In genomic region chrX:49053223-49054072, GRCh38 we compare ENCODE assay signal across 8 cellular contexts. TPM values are rescaled to one million over a fixed set of nuclear protein-coding genes. Genes with fewer than 3 reads are reported as not detected.
DNase-seq lines count a peak whose midpoint lies in the region; ATAC-seq and TF ChIP-seq lines count a peak whose summit lies in the region.

No MANE protein-coding gene starts in this region.

- H3K4me3 ChIP-seq in dorsolateral prefrontal cortex = peak overlapping the region; percentile 34 to 71 (median 57)

- no peak for ATAC-seq in HG02840 (IDR thresholded peaks at IDR 0.05; ENCODE audit: low FRiP score, unreplicated experiment)

- DNase-seq in SIG-M5 treated with dmso at 0.1 percent for 504 hours (lab: John Stamatoyannopoulos, UW; ENCODE audit: unreplicated experiment) (peak; percentile 19), SIG-M5 (lab: John Stamatoyannopoulos, UW) (no peak), NCI-H2107 treated with DMSO at 0.1 percent for 48 hours (lab: John Stamatoyannopoulos, UW; ENCODE audit: unreplicated experiment) (peak; percentile 71), dorsolateral prefrontal cortex (peak in 4 of 10 donors; percentile 23 to 61 (median 58)), lung microvascular endothelial cell (ENCODE audit: low read depth in 2 of 2) (peak; percentile 38 to 59)
- peak; percentile 54 for DNase-seq in activated CD4-positive, alpha-beta T cell treated with anti-CD3 and anti-CD28 coated beads, Interleukin-2, amount 50 U/mL, for 1 hour
- peak; percentile 24 for DNase-seq in stimulated activated CD8-positive, alpha-beta memory T cell treated with anti-CD3 and anti-CD28 coated beads, Interleukin-15, amount 100 ng/mL, for 1 hour (ENCODE audit: low read depth)

- peak overlapping the region in 49 of 59 donors; percentile 21 to 87 (median 69) for H3K27ac ChIP-seq in dorsolateral prefrontal cortex

- no peak for TF ChIP-seq CTCF in dorsolateral prefrontal cortex (IDR thresholded peaks at IDR 0.05 in 54 of 56, conservative IDR thresholded peaks at IDR 0.05 in 2 of 56; ENCODE audit: low read depth in 1 of 56, partially characterized antibody in 56 of 56)

- peaks cover 0 to 28% (median 2%) of the 10 kb centered on the region in 45 donors for H3K27me3 ChIP-seq in dorsolateral prefrontal cortex

- intact Hi-C loops in dorsolateral prefrontal cortex (cut with DNase I) = no loop called here

RNA-seq across cellular contexts. Expression of gene CCDC120, which starts 5.4 kb away (rescaled TPM):
- total RNA-seq in dorsolateral prefrontal cortex = 10 to 100 TPM in 36 of 120 experiments, 1 to 10 TPM in 84; 3.7 to 15.5 (median 8.7) TPM
- total RNA-seq in lung microvascular endothelial cell = 0.44 and 0.79 TPM in 2 replicates

RNA-seq across cellular contexts. Expression of gene TFE3, which starts 10.3 kb away (rescaled TPM):
- total RNA-seq in dorsolateral prefrontal cortex (10 to 100 TPM; 45.0 to 84.2 (median 59.0) TPM), lung microvascular endothelial cell (8.3 TPM in 2 replicates)

RNA-seq across cellular contexts. Expression of gene PRAF2, which starts 20.4 kb away (rescaled TPM):
- total RNA-seq in dorsolateral prefrontal cortex (10 to 100 TPM; 34.5 to 81.5 (median 48.2) TPM), lung microvascular endothelial cell (3.5 and 4.2 TPM in 2 replicates)

RNA-seq across cellular contexts. Expression of gene WDR45, which starts 26.2 kb away (rescaled TPM):
- total RNA-seq in dorsolateral prefrontal cortex (100 to 1,000 TPM in 6 of 120 experiments, 10 to 100 TPM in 114; 52.9 to 142 (median 77.9) TPM), lung microvascular endothelial cell (14.6 and 15.9 TPM in 2 replicates)

RNA-seq across cellular contexts. Expression of gene GRIPAP1, which starts 51.4 kb away (rescaled TPM):
- total RNA-seq in dorsolateral prefrontal cortex (100 to 1,000 TPM in 117 of 120 experiments, 10 to 100 TPM in 3; 95.2 to 201 (median 126) TPM), lung microvascular endothelial cell (12.4 and 19.6 TPM in 2 replicates)
